Comparison of ENCODE assay signal across 21 cellular contexts in genomic region chr17:68595986-68596385, GRCh38. TPM values are rescaled to one million over a fixed set of nuclear protein-coding genes. Genes with fewer than 3 reads are reported as not detected.
A peak's percentile ranks its signal among the peaks of the same experiment; 100 is the strongest.
DNase-seq lines count a peak whose midpoint lies in the region; ATAC-seq and TF ChIP-seq lines count a peak whose summit lies in the region.
"Had no signal": no experiment of that assay in that cellular context is flagged by ENCODE, and none has a peak within 500 bp of the region (broad histone marks: within the 10 kb centered on the region; RNA-seq: fewer than 3 reads in every experiment).

No MANE protein-coding gene starts in this region.

- no peak for TF ChIP-seq EP300 in stomach (IDR thresholded peaks at IDR 0.05)

- H2BK5ac ChIP-seq in mesenchymal stem cell (ENCODE audit: low read depth, low read length, poor library complexity, severe bottlenecking), result no peak overlapping the region

- no peak overlapping the region for H4K8ac ChIP-seq in mesenchymal stem cell (ENCODE audit: low read length)

- no peak overlapping the region for H2BK15ac ChIP-seq in mesenchymal stem cell (ENCODE audit: low read depth, poor library complexity, severe bottlenecking)

- no peak overlapping the region for H2BK120ac ChIP-seq in mesenchymal stem cell (ENCODE audit: low read depth, low read length)

- peak; percentile 55 for DNase-seq in Jurkat, Clone E6-1 (ENCODE audit: low read depth, low spot score)
- DNase-seq in adipocyte (ENCODE audit: low read depth) (no peak), mesenchymal stem cell (no peak), testis (no peak), stomach (no peak), cerebellar cortex (ENCODE audit: low spot score) (no peak)
- DNase-seq: ACHN; Calu3; CD4-positive, CD25-positive, alpha-beta regulatory T cell; DMS79 treated with DMSO at 0.1 percent for 48 hours; GF-D8; HFFc6; KBM-7; NCI-H1092; NCI-H1694 treated with DMSO at 0.1 percent for 48 hours; NCI-H2171; NCI-H446 treated with DMSO at 0.1 percent for 48 hours; NCI-H774; SHP77 had no signal

- H3K36me3 ChIP-seq in adipocyte (ENCODE audit: control insufficient read depth, insufficient read depth, low read length, severe bottlenecking) (no peaks in the 10 kb centered on the region), mesenchymal stem cell (ENCODE audit: control insufficient read depth in 1 of 2, insufficient read depth in 2 of 2, low read depth in 1 of 2, low read length in 2 of 2) (peaks cover 0 to 62% of the 10 kb centered on the region in 2 experiments), testis (ENCODE audit: low read depth, missing control alignments) (no peaks in the 10 kb centered on the region), stomach (no peaks in the 10 kb centered on the region)

- H3K9ac ChIP-seq in adipocyte (ENCODE audit: low read length), result peak overlapping the region; percentile 30
- peak overlapping the region; percentile 99 for H3K9ac ChIP-seq in mesenchymal stem cell (ENCODE audit: low read length)

- H2BK12ac ChIP-seq in mesenchymal stem cell (ENCODE audit: low read length in 2 of 2), result no peak overlapping the region

- H3K27me3 ChIP-seq in adipocyte (replicated peaks; ENCODE audit: control insufficient read depth, insufficient read depth, low read length) (no peaks in the 10 kb centered on the region), mesenchymal stem cell (ENCODE audit: control insufficient read depth in 1 of 2, insufficient read depth in 1 of 2, low read length in 2 of 2) (peaks cover 0 to 76% of the 10 kb centered on the region in 2 experiments), testis (no peaks in the 10 kb centered on the region), stomach (peaks cover 0 to 17% (median 11%) of the 10 kb centered on the region in 3 donors)

- no peak overlapping the region for H3K4ac ChIP-seq in mesenchymal stem cell (ENCODE audit: low read depth in 1 of 2, low read length in 2 of 2)

- no peak overlapping the region for H3K18ac ChIP-seq in mesenchymal stem cell (ENCODE audit: low read depth in 1 of 2, low read length in 2 of 2)

- intact Hi-C loops in testis (cut with DNase I; ENCODE audit: low total_unique reads), result loop anchor here (10.0 kb wide), 1 partner anchor 61 kb away; no protein-coding TSS in a partner anchor
- intact Hi-C loops in stomach (cut with DNase I; ENCODE audit: low total_unique reads), result no loop called here

- no peak overlapping the region for H3K14ac ChIP-seq in mesenchymal stem cell (ENCODE audit: low read length in 2 of 2)

- TF ChIP-seq POLR2A in testis (IDR thresholded peaks at IDR 0.05), result no peak
- no peak for TF ChIP-seq POLR2A in stomach (IDR thresholded peaks at IDR 0.05)

- no peak for ATAC-seq in GM21529 (IDR thresholded peaks at IDR 0.05; ENCODE audit: unreplicated experiment)
- ATAC-seq: Panc1 had no signal

- no peaks in the 10 kb centered on the region for H3K9me3 ChIP-seq in adipocyte (ENCODE audit: control insufficient read depth, low read length)
- H3K9me3 ChIP-seq in mesenchymal stem cell (ENCODE audit: control insufficient read depth, low read length), result no peaks in the 10 kb centered on the region
- H3K9me3 ChIP-seq in testis, result no peaks in the 10 kb centered on the region
- no peaks in the 10 kb centered on the region for H3K9me3 ChIP-seq in stomach

- no peak overlapping the region for H3K23ac ChIP-seq in mesenchymal stem cell (ENCODE audit: low read length in 2 of 2)

- H2AK5ac ChIP-seq in mesenchymal stem cell (ENCODE audit: low read length, severe bottlenecking), result no peak overlapping the region

- peaks cover 77% of the 10 kb centered on the region for H3K4me1 ChIP-seq in adipocyte (ENCODE audit: control insufficient read depth, insufficient read depth, low read length)
- peaks cover 13% of the 10 kb centered on the region for H3K4me1 ChIP-seq in mesenchymal stem cell (ENCODE audit: control insufficient read depth, insufficient read depth, low read depth, low read length)
- peaks cover 61% of the 10 kb centered on the region for H3K4me1 ChIP-seq in testis
- peaks cover 18 to 45% (median 35%) of the 10 kb centered on the region in 4 donors for H3K4me1 ChIP-seq in stomach

- H4K91ac ChIP-seq in mesenchymal stem cell (ENCODE audit: low read length), result no peak overlapping the region

- H3K27ac ChIP-seq in mesenchymal stem cell (ENCODE audit: low read length, poor library complexity, severe bottlenecking) (no peak overlapping the region), testis (peak overlapping the region; percentile 84 to 96), stomach (peak overlapping the region in 1 of 5 donors; percentile 13)

- no peak overlapping the region for H3K4me3 ChIP-seq in Jurkat, Clone E6-1 (ENCODE audit: low read length)
- H3K4me3 ChIP-seq in adipocyte (ENCODE audit: low read length) (no peak overlapping the region), mesenchymal stem cell (ENCODE audit: insufficient read depth in 1 of 2, low read depth in 1 of 2, low read length in 2 of 2) (peak overlapping the region in 1 of 2 experiments; percentile 87), testis (no peak overlapping the region), stomach (no peak overlapping the region)

- no peak overlapping the region for H3K4me2 ChIP-seq in mesenchymal stem cell (ENCODE audit: low read length, poor library complexity, severe bottlenecking)

- 82% methylated on average over 1 of the region's 2 CpGs for WGBS in mesenchymal stem cell
- WGBS in testis, 2 donors, result 32 to 59% methylated on average over 2 of the region's 2 CpGs
- 47 to 76% (median 55%) methylated on average over 2 of the region's 2 CpGs for whole genome bisulfite sequencing in stomach, 5 donors

- H3K79me1 ChIP-seq in mesenchymal stem cell (replicated peaks; ENCODE audit: low read length, poor library complexity, severe bottlenecking), result no peaks in the 10 kb centered on the region

- no peak for TF ChIP-seq CTCF in testis (IDR thresholded peaks at IDR 0.05)
- no peak for TF ChIP-seq CTCF in stomach (IDR thresholded peaks at IDR 0.05)

- H2AFZ ChIP-seq in mesenchymal stem cell (ENCODE audit: low read depth, low read length), result no peak overlapping the region

RNA-seq across cellular contexts. Expression of gene FAM20A, which starts 5.2 kb away (rescaled TPM):
- polyA plus RNA-seq in Jurkat, Clone E6-1 (2012; ENCODE audit: insufficient read depth, insufficient read length), result not detected
- polyA plus RNA-seq in mesenchymal stem cell (2013, experiment 1 of 2), result 0.37 TPM
- 0.44 TPM for polyA plus RNA-seq in mesenchymal stem cell (2013, experiment 2 of 2)
- 10 to 100 TPM; 93.4 to 96.0 TPM for total RNA-seq in testis
- 70.5 TPM for polyA plus RNA-seq in testis (ENCODE audit: insufficient read depth, low read depth, low replicate concordance)
- 10 to 100 TPM in 4 of 5 donors, not detected in 1; 13.8 to 81.3 (median 43.1) TPM for total RNA-seq in stomach
- polyA plus RNA-seq in stomach, result 10 to 100 TPM; 11.4 to 17.0 (median 13.1) TPM
- total RNA-seq: CD4-positive, CD25-positive, alpha-beta regulatory T cell; HFFc6 had no signal
